In the genomic region with DNA sequence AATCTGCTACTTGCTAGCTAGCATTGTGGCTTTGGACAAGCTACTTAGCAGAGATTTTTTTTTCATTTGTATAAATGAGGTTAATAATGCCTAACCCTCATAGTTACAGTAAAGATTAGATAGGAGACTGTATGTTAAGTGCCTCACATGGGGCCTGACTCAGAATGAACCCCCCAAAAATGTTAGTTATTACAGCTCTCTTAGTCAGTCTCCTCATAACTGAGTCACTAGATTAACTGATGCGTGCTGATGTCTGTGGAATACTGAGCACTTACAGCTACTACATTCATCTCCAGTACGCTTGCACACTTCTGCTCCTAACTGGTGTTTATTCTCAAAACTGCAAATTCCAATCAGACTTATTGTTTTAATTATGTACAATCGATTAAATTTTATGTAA, we compare ENCODE assay signal across 18 cellular contexts.
DNase-seq lines count a peak whose midpoint lies in the region; ATAC-seq and TF ChIP-seq lines count a peak whose summit lies in the region.
"Had no signal": no experiment of that assay in that cellular context is flagged by ENCODE, and none has a peak within 500 bp of the region (broad histone marks: within the 10 kb centered on the region; RNA-seq: fewer than 3 reads in every experiment).

No MANE protein-coding gene starts in this region.

- DNase-seq in ACHN: peak; percentile 94
- DNase-seq in HFFc6: peak; percentile 92
- peak; percentile 85 to 91 for DNase-seq in foreskin fibroblast
- DNase-seq: activated CD8-positive, alpha-beta memory T cell treated with anti-CD3 and anti-CD28 coated beads for 24 hours; activated naive CD4-positive, alpha-beta T cell treated with anti-CD3 and anti-CD28 coated beads, Interleukin-2, amount 10 ng/mL, durations not matched to agents 7 days and 5 days; dermis blood vessel endothelial cell; MM.1S; NCI-H2171; Peyer's patch; posterior cingulate gyrus; stimulated activated CD4-positive, alpha-beta T cell treated with anti-CD3 and anti-CD28 coated beads, Interleukin-1b, Interleukin-23, amount 100 ng/mL, for 48 hours; T1000 had no signal

- H3K4me3 ChIP-seq in WI38 (ENCODE audit: low read depth, low read length): peak overlapping the region; percentile 9; the same call in 1 of the 2 replicates
- no peak overlapping the region for H3K4me3 ChIP-seq in foreskin fibroblast (ENCODE audit: low read depth in 1 of 2, low read length in 2 of 2)
- H3K4me3 ChIP-seq: BLaER1, Peyer's patch had no signal

- TF ChIP-seq CTCF in HFFc6 (IDR thresholded peaks at IDR 0.05): no peak
- no peak for TF ChIP-seq CTCF in WI38 (IDR thresholded peaks at IDR 0.05; ENCODE audit: low read depth, low read length)
- TF ChIP-seq CTCF in foreskin fibroblast (IDR thresholded peaks at IDR 0.05; ENCODE audit: low read depth, low read length): no peak

- in situ Hi-C loops in ACHN (cut with HindIII; ENCODE audit: low pct_ligation_motif_present, low pct_unique_long_range_greater_than_20kb, low sequenced_read_pairs): loop anchor here (25.0 kb wide), 1 partner anchor 313 kb away; no protein-coding TSS in a partner anchor

- no peaks in the 10 kb centered on the region for H3K36me3 Mint-ChIP-seq in HFFc6 (ENCODE audit: low read depth)
- H3K36me3 Mint-ChIP-seq: activated naive CD4-positive, alpha-beta T cell treated with anti-CD3 and anti-CD28 coated beads, Interleukin-2, amount 10 ng/mL, durations not matched to agents 7 days and 5 days had no signal

- peaks cover 48% of the 10 kb centered on the region for H3K4me1 Mint-ChIP-seq in HFFc6 (ENCODE audit: low read depth)
- H3K4me1 Mint-ChIP-seq: activated naive CD4-positive, alpha-beta T cell treated with anti-CD3 and anti-CD28 coated beads, Interleukin-2, amount 10 ng/mL, durations not matched to agents 7 days and 5 days had no signal

- H3K27ac Mint-ChIP-seq in HFFc6: peak overlapping the region; percentile 85
- H3K27ac Mint-ChIP-seq: activated naive CD4-positive, alpha-beta T cell treated with anti-CD3 and anti-CD28 coated beads, Interleukin-2, amount 10 ng/mL, durations not matched to agents 7 days and 5 days had no signal

- no peaks in the 10 kb centered on the region; the same call in 1 of the 2 replicates for H3K27me3 Mint-ChIP-seq in HFFc6 (ENCODE audit: insufficient read depth)
- H3K27me3 Mint-ChIP-seq: activated naive CD4-positive, alpha-beta T cell treated with anti-CD3 and anti-CD28 coated beads, Interleukin-2, amount 10 ng/mL, durations not matched to agents 7 days and 5 days had no signal

- no peak for ATAC-seq in HG03097 (IDR thresholded peaks at IDR 0.05; ENCODE audit: low FRiP score, unreplicated experiment)
- no peak for ATAC-seq in GM21390 (IDR thresholded peaks at IDR 0.05; ENCODE audit: unreplicated experiment)
- ATAC-seq in GM19467 (IDR thresholded peaks at IDR 0.05; ENCODE audit: unreplicated experiment): no peak
- no peak for ATAC-seq in GM18868 (IDR thresholded peaks at IDR 0.05; ENCODE audit: unreplicated experiment)

- H3K4me3 Mint-ChIP-seq in HFFc6: peak overlapping the region; percentile 78
- H3K4me3 Mint-ChIP-seq: activated naive CD4-positive, alpha-beta T cell treated with anti-CD3 and anti-CD28 coated beads, Interleukin-2, amount 10 ng/mL, durations not matched to agents 7 days and 5 days had no signal

- no peaks in the 10 kb centered on the region for H3K9me3 Mint-ChIP-seq in HFFc6
- H3K9me3 Mint-ChIP-seq: activated naive CD4-positive, alpha-beta T cell treated with anti-CD3 and anti-CD28 coated beads, Interleukin-2, amount 10 ng/mL, durations not matched to agents 7 days and 5 days had no signal
